ENCODE assay signal across 30 cellular contexts in the genomic region with DNA sequence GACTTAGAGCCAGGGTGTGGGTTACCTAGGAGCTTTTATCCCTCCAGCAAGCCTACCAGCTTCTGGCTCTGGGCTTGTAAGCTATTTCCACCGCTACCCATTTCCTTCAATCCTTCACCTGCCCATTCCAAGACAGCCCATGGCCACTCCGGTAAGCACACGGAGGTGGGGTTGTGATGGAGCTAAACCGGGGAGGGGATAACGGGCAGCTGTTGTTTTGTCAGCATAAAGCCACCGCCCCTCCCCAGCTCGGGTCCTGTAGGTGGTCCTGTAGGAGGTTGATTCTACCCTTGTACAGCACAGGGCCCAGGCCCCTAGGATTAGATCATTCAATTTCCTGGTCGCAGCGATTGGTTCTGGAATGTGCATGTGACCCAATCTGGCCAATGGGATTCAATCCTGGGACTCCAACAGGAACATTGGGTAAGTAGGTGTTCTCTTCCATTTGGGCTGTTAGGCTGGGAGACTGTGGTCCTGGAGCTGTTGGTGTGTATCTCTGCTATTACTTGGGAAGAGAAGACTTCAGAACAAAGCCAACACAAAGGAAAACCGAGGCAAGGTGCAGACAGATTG.
"Had no signal": no experiment of that assay in that cellular context is flagged by ENCODE, and none has a peak within 500 bp of the region (broad histone marks: within the 10 kb centered on the region; RNA-seq: fewer than 3 reads in every experiment).

No MANE protein-coding gene starts in this region.

- H3K9ac ChIP-seq: parathyroid adenoma had no signal

- H2AFZ ChIP-seq: parathyroid adenoma had no signal

- H3K27me3 ChIP-seq: breast epithelium had no signal

- H3K79me2 ChIP-seq: parathyroid adenoma had no signal

- H3K4me1 ChIP-seq: breast epithelium, tibial artery had no signal

- ATAC-seq: activated naive CD4-positive, alpha-beta T cell treated with anti-CD3 and anti-CD28 coated beads, Interleukin-2, amount 50 U/mL, for 72 hours; activated T-helper 17 cell treated with anti-CD3 and anti-CD28 coated beads, Interleukin-2, amount 50 U/mL, for 72 hours; effector memory CD8-positive, alpha-beta T cell; esophagus mucosa; left colon; right cardiac atrium had no signal

- FAIRE-seq: astrocyte, colon, endothelial cell of umbilical vein had no signal

- H3K27ac ChIP-seq: breast epithelium, dorsolateral prefrontal cortex, parathyroid adenoma, tibial artery, VCaP had no signal

- DNase-seq: activated CD4-positive, alpha-beta T cell treated with anti-CD3 and anti-CD28 coated beads, Interleukin-2, amount 50 U/mL, for 1 hour; activated CD4-positive, CD25-positive, alpha-beta regulatory T cell treated with anti-CD3 and anti-CD28 coated beads, Interleukin-2, amount 50 U/mL, for 72 hours; activated CD8-positive, alpha-beta memory T cell treated with anti-CD3 and anti-CD28 coated beads, Interleukin-2, amount 50 U/mL, for 4 hours; activated T-cell treated with anti-CD3 and anti-CD28 coated beads, Interleukin-2, amount 50 U/mL, for 24 hours; dorsolateral prefrontal cortex; effector memory CD8-positive, alpha-beta T cell; foreskin melanocyte; head of caudate nucleus; hypothalamus; islet precursor cell; left colon; nucleus accumbens; right cardiac atrium; stimulated activated CD4-positive, alpha-beta T cell treated with anti-CD3 and anti-CD28 coated beads, Interleukin-12 subunit alpha, Interleukin-12 subunit beta, amount 100 ng/mL, for 4 hours; stimulated activated CD4-positive, alpha-beta T cell treated with anti-CD3 and anti-CD28 coated beads, Interleukin-4, amount 100 ng/mL, for 4 hours; tibial artery had no signal

- H3K27ac Mint-ChIP-seq: activated naive CD4-positive, alpha-beta T cell treated with anti-CD3 and anti-CD28 coated beads, Interleukin-2, amount 50 U/mL, for 72 hours; activated T-cell treated with anti-CD3 and anti-CD28 coated beads, Interleukin-2, amount 50 U/mL, for 24 hours; activated T-helper 17 cell treated with anti-CD3 and anti-CD28 coated beads, Interleukin-2, amount 50 U/mL, for 72 hours; effector memory CD8-positive, alpha-beta T cell; memory B cell; nephron; stimulated activated naive CD8-positive, alpha-beta T cell treated with anti-CD3 and anti-CD28 coated beads, Interleukin-15, Interleukin-2, amounts not matched to agents 100 ng/mL and 50 ng/mL, for 24 hours; T-helper 2 cell treated with Interferon-gamma antibody and Interleukin-4, amounts not matched to agents 5 μg/mL and 100 μg/mL, for 36 hours had no signal

- H3K36me3 ChIP-seq: breast epithelium, tibial artery had no signal

- H3K4me3 ChIP-seq: breast epithelium, dorsolateral prefrontal cortex, tibial artery had no signal

- H3K4me1 Mint-ChIP-seq: activated T-helper 17 cell treated with anti-CD3 and anti-CD28 coated beads, Interleukin-2, amount 50 U/mL, for 72 hours; central memory CD8-positive, alpha-beta T cell; memory B cell had no signal

- H3K36me3 Mint-ChIP-seq: activated naive CD4-positive, alpha-beta T cell treated with anti-CD3 and anti-CD28 coated beads, Interleukin-2, amount 50 U/mL, for 72 hours; memory B cell had no signal

- H3K4me3 Mint-ChIP-seq: activated T-cell treated with anti-CD3 and anti-CD28 coated beads, Interleukin-2, amount 50 U/mL, for 24 hours; activated T-helper 17 cell treated with anti-CD3 and anti-CD28 coated beads, Interleukin-2, amount 50 U/mL, for 72 hours; central memory CD8-positive, alpha-beta T cell; effector memory CD8-positive, alpha-beta T cell; memory B cell; nephron; stimulated activated naive CD8-positive, alpha-beta T cell treated with anti-CD3 and anti-CD28 coated beads, Interleukin-15, Interleukin-2, amounts not matched to agents 100 ng/mL and 50 ng/mL, for 24 hours; T-helper 2 cell treated with Interferon-gamma antibody and Interleukin-4, amounts not matched to agents 5 μg/mL and 100 μg/mL, for 36 hours had no signal

- H3K9me3 Mint-ChIP-seq: activated naive CD4-positive, alpha-beta T cell treated with anti-CD3 and anti-CD28 coated beads, Interleukin-2, amount 50 U/mL, for 72 hours; activated T-helper 17 cell treated with anti-CD3 and anti-CD28 coated beads, Interleukin-2, amount 50 U/mL, for 72 hours; effector memory CD8-positive, alpha-beta T cell; stimulated activated naive CD8-positive, alpha-beta T cell treated with anti-CD3 and anti-CD28 coated beads, Interleukin-15, Interleukin-2, amounts not matched to agents 100 ng/mL and 50 ng/mL, for 24 hours; T-helper 2 cell treated with Interferon-gamma antibody and Interleukin-4, amounts not matched to agents 5 μg/mL and 100 μg/mL, for 36 hours had no signal

- H3K9me3 ChIP-seq: tibial artery had no signal
